ENCODE assay signal across 8 cellular contexts in genomic region chr3:139353920-139354556, GRCh38. TPM values are rescaled to one million over a fixed set of nuclear protein-coding genes. Genes with fewer than 3 reads are reported as not detected.
DNase-seq lines count a peak whose midpoint lies in the region; TF ChIP-seq lines count a peak whose summit lies in the region.

No MANE protein-coding gene starts in this region.

- DNase-seq in EL (peak; percentile 49), HT1080 (ENCODE audit: low read depth) (peak; percentile 66), SJCRH30 (peak; percentile 47 to 63), fibroblast of the aortic adventitia (ENCODE audit: low read depth) (peak; percentile 67), pulmonary artery endothelial cell (ENCODE audit: low read depth, low spot score) (peak; percentile 30), vagina (ENCODE audit: extremely low spot score in 2 of 2) (no peak), spleen (no peak)
- no peak for DNase-seq in activated T-cell treated with anti-CD3 and anti-CD28 coated beads, Interleukin-2, amount 50 U/mL, for 48 hours

- intact Hi-C loops in vagina (cut with DNase I) (no loop called here), spleen (cut with DNase I; ENCODE audit: low total_unique reads) (no loop called here)

- no peaks in the 10 kb centered on the region for H3K27me3 ChIP-seq in SJCRH30
- no peaks in the 10 kb centered on the region for H3K27me3 ChIP-seq in vagina
- H3K27me3 ChIP-seq in spleen (replicated peaks in 1 of 7): no peaks in the 10 kb centered on the region

- H3K4me3 ChIP-seq in SJCRH30 (no peak overlapping the region), fibroblast of the aortic adventitia (ENCODE audit: low read depth, low read length) (no peak overlapping the region), vagina (no peak overlapping the region), spleen (no peak overlapping the region)

- TF ChIP-seq POLR2A in vagina (IDR thresholded peaks at IDR 0.05) (no peak), spleen (IDR thresholded peaks at IDR 0.05) (no peak)

- H3K4me1 ChIP-seq in SJCRH30: no peaks in the 10 kb centered on the region; the same call in 1 of the 2 replicates
- H3K4me1 ChIP-seq in vagina: peaks cover 16% of the 10 kb centered on the region
- no peaks in the 10 kb centered on the region for H3K4me1 ChIP-seq in spleen

- WGBS in spleen, 5 donors: 84 to 91% (median 89%) methylated on average over 3 of the region's 3 CpGs

- H3K36me3 ChIP-seq in SJCRH30 (peaks cover 92% of the 10 kb centered on the region), vagina (peaks cover 0 to 91% of the 10 kb centered on the region in 2 donors), spleen (peaks cover 2 to 100% (median 98%) of the 10 kb centered on the region in 6 donors)

- TF ChIP-seq CTCF in fibroblast of the aortic adventitia (IDR thresholded peaks at IDR 0.05; ENCODE audit: insufficient read depth, low read length) (peak; percentile 90), vagina (IDR thresholded peaks at IDR 0.05) (no peak), spleen (IDR thresholded peaks at IDR 0.05 in 8 of 11, conservative IDR thresholded peaks at IDR 0.05 in 3 of 11) (peak in 3 of 11 experiments; percentile 23 to 44 (median 35))

- H3K9me3 ChIP-seq in SJCRH30 (replicated peaks): no peaks in the 10 kb centered on the region
- no peaks in the 10 kb centered on the region for H3K9me3 ChIP-seq in vagina
- H3K9me3 ChIP-seq in spleen: no peaks in the 10 kb centered on the region

- H3K27ac ChIP-seq in SJCRH30 (no peak overlapping the region), vagina (no peak overlapping the region), spleen (no peak overlapping the region)

RNA-seq across cellular contexts. Expression of gene MRPS22, which starts 10.2 kb away (rescaled TPM):
- 176 and 200 TPM in 2 replicates for total RNA-seq in HT1080 (2014; rRNA removed; shearing (Covaris generic))
- polyA plus RNA-seq in HT1080 (2015; cell fraction: cytosol; rRNA removed): 131 and 153 TPM in 2 replicates
- polyA plus RNA-seq in HT1080 (2015; cell fraction: nucleus; rRNA removed): 158 and 163 TPM in 2 replicates
- 94.8 and 95.3 TPM in 2 replicates for total RNA-seq in SJCRH30 (2014; rRNA removed; shearing (Covaris generic))
- total RNA-seq in fibroblast of the aortic adventitia (ENCODE audit: low replicate concordance) (75.8 and 92.1 TPM in 2 replicates), pulmonary artery endothelial cell (70.3 and 81.4 TPM in 2 replicates), vagina (45.7 TPM), spleen (10 to 100 TPM; 24.8 to 53.2 (median 31.0) TPM)
- 10 to 100 TPM; 25.1 to 31.6 (median 30.8) TPM for polyA plus RNA-seq in spleen

RNA-seq across cellular contexts. Expression of gene COPB2, which starts 35.4 kb away (rescaled TPM):
- total RNA-seq in HT1080 (2014; rRNA removed; shearing (Covaris generic)): 141 and 154 TPM in 2 replicates
- polyA plus RNA-seq in HT1080 (2015; cell fraction: cytosol; rRNA removed): 150 and 184 TPM in 2 replicates
- polyA plus RNA-seq in HT1080 (2015; cell fraction: nucleus; rRNA removed): 302 and 322 TPM in 2 replicates
- 156 and 165 TPM in 2 replicates for total RNA-seq in SJCRH30 (2014; rRNA removed; shearing (Covaris generic))
- total RNA-seq in fibroblast of the aortic adventitia (ENCODE audit: low replicate concordance) (112 and 173 TPM in 2 replicates), pulmonary artery endothelial cell (238 and 239 TPM in 2 replicates), vagina (67.0 TPM), spleen (100 to 1,000 TPM in 2 of 7 donors, 10 to 100 TPM in 5; 81.0 to 101 (median 94.1) TPM)
- polyA plus RNA-seq in spleen: 10 to 100 TPM; 21.4 to 33.4 (median 24.0) TPM

Comparison
In these comparisons a context has a peak if more than half of its experiments do, and no peak if none do; other contexts are left out.
1. DNase-seq: peak in EL (single experiment), HT1080 (single experiment), SJCRH30 (2 of 2), fibroblast of the aortic adventitia (single experiment) and pulmonary artery endothelial cell (single experiment); none in activated T-cell treated with anti-CD3 and anti-CD28 coated beads, Interleukin-2, amount 50 U/mL, for 48 hours (0 of 2), vagina (0 of 2) and spleen (single experiment).